Comparison of ENCODE assay signal across 17 cellular contexts in genomic region chr2:236638707-236639106, GRCh38.
DNase-seq lines count a peak whose midpoint lies in the region; ATAC-seq and TF ChIP-seq lines count a peak whose summit lies in the region.
"Had no signal": no experiment of that assay in that cellular context is flagged by ENCODE, and none has a peak within 500 bp of the region (broad histone marks: within the 10 kb centered on the region; RNA-seq: fewer than 3 reads in every experiment).

No MANE protein-coding gene starts in this region.

- peak; percentile 50 for DNase-seq in right atrium auricular region (ENCODE audit: low spot score)
- DNase-seq in left ventricle myocardium superior: no peak
- peak; percentile 33 for DNase-seq in left lobe of liver (ENCODE audit: low spot score)
- peak; percentile 41 for DNase-seq in spleen
- DNase-seq in T-helper 17 cell: no peak
- DNase-seq in activated T-cell treated with anti-CD3 and anti-CD28 coated beads, Interleukin-2, amount 50 U/mL, for 72 hours: no peak
- DNase-seq: C1 segment of cervical spinal cord, DND-41, GDM1, NCI-H1417, NCI-H1930, NCI-H2171, NCI-H774, PC-9 had no signal

- H3K4me3 Mint-ChIP-seq in T-helper 17 cell: no peak overlapping the region
- no peak overlapping the region for H3K4me3 Mint-ChIP-seq in activated T-cell treated with anti-CD3 and anti-CD28 coated beads, Interleukin-2, amount 50 U/mL, for 72 hours

- intact Hi-C loops in left ventricle myocardium superior (cut with micrococcal nuclease): no loop called here
- intact Hi-C loops in spleen (cut with DNase I; ENCODE audit: low total_unique reads): no loop called here

- H3K9me3 Mint-ChIP-seq in activated T-cell treated with anti-CD3 and anti-CD28 coated beads, Interleukin-2, amount 50 U/mL, for 72 hours: peaks cover 0 to 2% of the 10 kb centered on the region in 2 donors

- peaks cover 0 to 13% of the 10 kb centered on the region in 2 donors for H3K4me1 ChIP-seq in right atrium auricular region
- H3K4me1 ChIP-seq in spleen: no peaks in the 10 kb centered on the region

- 82 to 93% (median 86%) methylated on average over 7 of the region's 7 CpGs for WGBS in spleen, 5 donors

- no peak for TF ChIP-seq POLR2A in spleen (IDR thresholded peaks at IDR 0.05)

- peaks cover 2% of the 10 kb centered on the region for H3K36me3 Mint-ChIP-seq in T-helper 17 cell (ENCODE audit: low read depth)
- H3K36me3 Mint-ChIP-seq in activated T-cell treated with anti-CD3 and anti-CD28 coated beads, Interleukin-2, amount 50 U/mL, for 72 hours (ENCODE audit: insufficient read depth in 2 of 2): no peaks in the 10 kb centered on the region

- peaks cover 40% of the 10 kb centered on the region for H3K27me3 Mint-ChIP-seq in T-helper 17 cell
- H3K27me3 Mint-ChIP-seq in activated T-cell treated with anti-CD3 and anti-CD28 coated beads, Interleukin-2, amount 50 U/mL, for 72 hours (ENCODE audit: low read depth): peaks cover 9% of the 10 kb centered on the region

- H3K4me3 ChIP-seq in right atrium auricular region (no peak overlapping the region), spleen (no peak overlapping the region)
- H3K4me3 ChIP-seq: A549, GM12878, PC-9 had no signal

- peaks cover 3 to 13% of the 10 kb centered on the region in 2 donors for H3K9me3 ChIP-seq in right atrium auricular region
- peaks cover 0 to 19% (median 6%) of the 10 kb centered on the region in 8 donors for H3K9me3 ChIP-seq in spleen
- no peaks in the 10 kb centered on the region for H3K9me3 ChIP-seq in T-helper 17 cell (ENCODE audit: control insufficient read depth, low read length, poor library complexity, severe bottlenecking)

- H3K27ac Mint-ChIP-seq in T-helper 17 cell: no peak overlapping the region
- H3K27ac Mint-ChIP-seq in activated T-cell treated with anti-CD3 and anti-CD28 coated beads, Interleukin-2, amount 50 U/mL, for 72 hours: no peak overlapping the region

- TF ChIP-seq CTCF in right atrium auricular region (IDR thresholded peaks at IDR 0.05) (no peak), spleen (IDR thresholded peaks at IDR 0.05 in 8 of 11, conservative IDR thresholded peaks at IDR 0.05 in 3 of 11) (no peak)

- H3K27ac ChIP-seq in right atrium auricular region (no peak overlapping the region), spleen (no peak overlapping the region)
- H3K27ac ChIP-seq: A549, PC-9 had no signal

- H3K27me3 ChIP-seq in right atrium auricular region: no peaks in the 10 kb centered on the region
- H3K27me3 ChIP-seq in spleen (replicated peaks in 1 of 7): peaks cover 0 to 14% (median 0%) of the 10 kb centered on the region in 7 donors

- H3K36me3 ChIP-seq in right atrium auricular region (no peaks in the 10 kb centered on the region), spleen (no peaks in the 10 kb centered on the region)

- H3K4me1 Mint-ChIP-seq in T-helper 17 cell: no peaks in the 10 kb centered on the region
- H3K4me1 Mint-ChIP-seq in activated T-cell treated with anti-CD3 and anti-CD28 coated beads, Interleukin-2, amount 50 U/mL, for 72 hours (ENCODE audit: low read depth): no peaks in the 10 kb centered on the region

- no peak for ATAC-seq in left ventricle myocardium superior
- ATAC-seq in left lobe of liver: no peak
- ATAC-seq in GM19324 (IDR thresholded peaks at IDR 0.05; ENCODE audit: low FRiP score, unreplicated experiment): no peak
- ATAC-seq in T-helper 17 cell: no peak
- no peak for ATAC-seq in activated T-cell treated with anti-CD3 and anti-CD28 coated beads, Interleukin-2, amount 50 U/mL, for 72 hours (replicated peaks in 1 of 2)
- ATAC-seq: A549, GM12878 had no signal

Comparison
In these comparisons a context has a peak if more than half of its experiments do, and no peak if none do; other contexts are left out.
1. DNase-seq: peak in right atrium auricular region (single experiment), left lobe of liver (single experiment) and spleen (single experiment); none in left ventricle myocardium superior (single experiment), T-helper 17 cell (0 of 3) and activated T-cell treated with anti-CD3 and anti-CD28 coated beads, Interleukin-2, amount 50 U/mL, for 72 hours (0 of 2).